Comparison of ENCODE assay signal across 14 cellular contexts in the genomic region with DNA sequence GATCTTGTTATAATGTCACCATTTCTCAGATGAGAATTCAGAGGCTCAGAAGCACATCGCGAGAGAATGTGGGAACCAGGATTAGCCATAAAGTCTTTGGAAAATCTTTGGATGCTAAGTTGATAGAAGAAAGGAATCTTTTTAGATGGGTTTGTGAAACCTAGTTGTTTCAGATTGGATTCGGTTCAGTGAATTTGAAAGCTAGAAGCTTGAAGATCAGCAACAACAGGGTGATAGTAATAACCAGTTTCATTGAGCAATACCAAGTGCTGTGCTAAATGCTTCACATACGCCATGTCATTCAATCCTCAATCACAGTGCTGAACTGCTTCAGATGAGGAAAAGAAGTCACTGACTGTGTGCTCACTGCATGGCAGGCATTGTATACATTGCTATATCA. TPM values are rescaled to one million over a fixed set of nuclear protein-coding genes. Genes with fewer than 3 reads are reported as not detected.
DNase-seq lines count a peak whose midpoint lies in the region; ATAC-seq, FAIRE-seq and TF ChIP-seq lines count a peak whose summit lies in the region.
"Had no signal": no experiment of that assay in that cellular context is flagged by ENCODE, and none has a peak within 500 bp of the region (broad histone marks: within the 10 kb centered on the region; RNA-seq: fewer than 3 reads in every experiment).

No MANE protein-coding gene starts in this region.

- H3K27ac Mint-ChIP-seq in astrocyte (ENCODE audit: unreplicated experiment) = no peak overlapping the region
- no peak overlapping the region for H3K27ac Mint-ChIP-seq in Calu3 (ENCODE audit: unreplicated experiment)
- H3K27ac Mint-ChIP-seq: B cell; CD4-positive, CD25-positive, alpha-beta regulatory T cell had no signal

- no peak overlapping the region for H2BK5ac ChIP-seq in IMR-90 (ENCODE audit: low read depth, low read length, poor library complexity, severe bottlenecking)

- intact Hi-C loops in IMR-90 (cut with micrococcal nuclease) = loop anchor here (1.0 kb wide), 4 partner anchors 47 to 256 kb away; a partner anchor contains a TSS
- intact Hi-C loops in Calu3 (cut with micrococcal nuclease; ENCODE audit: unreplicated experiment) = loop anchor here (1.0 kb wide), 3 partner anchors 100 to 256 kb away; no protein-coding TSS in a partner anchor

- peak overlapping the region; percentile 87; the same call in 2 of the 3 replicates for H2BK15ac ChIP-seq in IMR-90 (ENCODE audit: low read depth, low read length)

- H3K36me3 ChIP-seq in IMR-90 (ENCODE audit: control insufficient read depth, insufficient read depth, low read length) (no peaks in the 10 kb centered on the region), astrocyte (ENCODE audit: insufficient read depth, low read length) (no peaks in the 10 kb centered on the region), subcutaneous abdominal adipose tissue (ENCODE audit: control insufficient read depth in 5 of 5, insufficient read depth in 5 of 5, low read length in 5 of 5) (no peaks in the 10 kb centered on the region)

- ATAC-seq in IMR-90 (ENCODE audit: low read depth) = no peak
- no peak for ATAC-seq in GM19397 (IDR thresholded peaks at IDR 0.05; ENCODE audit: unreplicated experiment)

- H3K14ac ChIP-seq in IMR-90 (replicated peaks; ENCODE audit: low read depth, low read length) = peak overlapping the region; percentile 64; the same call in 1 of the 2 replicates

- H3K79me1 ChIP-seq in IMR-90 (ENCODE audit: low read depth in 1 of 2, low read length in 2 of 2) = no peaks in the 10 kb centered on the region

- H3K23ac ChIP-seq in IMR-90 (ENCODE audit: low read depth, low read length) = peak overlapping the region; percentile 72; the same call in 1 of the 2 replicates

- H3K4me3 Mint-ChIP-seq in astrocyte (ENCODE audit: unreplicated experiment) (no peak overlapping the region), Calu3 (ENCODE audit: low read depth, unreplicated experiment) (no peak overlapping the region)
- H3K4me3 Mint-ChIP-seq: B cell; CD4-positive, CD25-positive, alpha-beta regulatory T cell had no signal

- TF ChIP-seq POLR2A in IMR-90 (IDR thresholded peaks at IDR 0.05; ENCODE audit: low read depth, low read length) = no peak

- peak overlapping the region in 1 of 2 experiments; percentile 64; a peak in 1 of 4 replicates for H4K8ac ChIP-seq in IMR-90 (ENCODE audit: low read depth in 2 of 2, low read length in 2 of 2)

- peak overlapping the region; percentile 72 for H3K4ac ChIP-seq in IMR-90 (ENCODE audit: low read depth, low read length)

- H2AK9ac ChIP-seq in IMR-90 (replicated peaks; ENCODE audit: low read depth, low read length, poor library complexity) = no peak overlapping the region

- CTCF ChIA-PET in IMR-90 (lab: Yijun Ruan, JAX) = interaction anchor here (0.6 to 2.4 kb wide), 12 partner anchors 8 to 259 kb away, joined by 3 to 19 read pairs (median 4); no protein-coding TSS in a partner anchor
- CTCF ChIA-PET in Calu3 (lab: Charles Lee) = interaction anchor here (1.2 to 1.5 kb wide), 4 partner anchors 12 to 174 kb away, joined by 3 to 18 read pairs (median 5); no protein-coding TSS in a partner anchor

- 100% methylated on average over 1 of the region's 4 CpGs; no CpG with 5 or more reads in 1 of the 2 experiments for WGBS in IMR-90 (ENCODE audit: extremely low coverage in 2 of 2, insufficient read length in 1 of 2), 2 experiments

- peaks cover 4% of the 10 kb centered on the region for H3K4me1 ChIP-seq in IMR-90 (ENCODE audit: control insufficient read depth, insufficient read depth, low read length)
- H3K4me1 ChIP-seq in astrocyte (ENCODE audit: insufficient read depth, low read length) = no peaks in the 10 kb centered on the region
- H3K4me1 ChIP-seq in subcutaneous abdominal adipose tissue (ENCODE audit: control insufficient read depth in 5 of 5, insufficient read depth in 5 of 5, low read length in 5 of 5) = peaks cover 0 to 26% (median 5%) of the 10 kb centered on the region in 5 donors
- H3K4me1 ChIP-seq: Caco-2 had no signal

- no peak for TF ChIP-seq RAD21 in IMR-90 (IDR thresholded peaks at IDR 0.05; ENCODE audit: low read length)

- no TSS peak for BruUV-seq in IMR-90 (replicated peaks; lab: Mats Ljungman, UMichigan)
- BruUV-seq in Calu3 (replicated peaks; lab: Mats Ljungman, UMichigan) = no TSS peak

- peaks cover 7% of the 10 kb centered on the region; the same call in 1 of the 2 replicates for H3K9me1 ChIP-seq in IMR-90 (ENCODE audit: insufficient read depth, low read length)

- in situ Hi-C loops in IMR-90 (cut with MboI; ENCODE audit: low sequenced_read_pairs) = loop anchor here (5.0 kb wide), 3 partner anchors 100 to 255 kb away; no protein-coding TSS in a partner anchor

- TF ChIP-seq CTCF in IMR-90 (conservative IDR thresholded peaks at IDR 0.05; ENCODE audit: low read depth, low read length) (no peak), astrocyte (IDR thresholded peaks at IDR 0.05; ENCODE audit: insufficient read depth, low read depth, low read length) (no peak), Calu3 (IDR thresholded peaks at IDR 0.05; ENCODE audit: unreplicated experiment) (no peak)

- no peak overlapping the region for H3K56ac ChIP-seq in IMR-90 (ENCODE audit: extremely low read depth, insufficient read depth, low read length)

- peak; percentile 69 for FAIRE-seq in astrocyte (lab: Jason Lieb, UNC)

- H3K4me1 Mint-ChIP-seq in astrocyte (ENCODE audit: low read depth, unreplicated experiment) (peaks cover 1% of the 10 kb centered on the region), Calu3 (ENCODE audit: low read depth, unreplicated experiment) (no peaks in the 10 kb centered on the region)
- H3K4me1 Mint-ChIP-seq: B cell; CD4-positive, CD25-positive, alpha-beta regulatory T cell had no signal

- no peak overlapping the region for H3K4me2 ChIP-seq in IMR-90 (ENCODE audit: low read depth, low read length)
- H3K4me2 ChIP-seq in astrocyte (ENCODE audit: low read length) = no peak overlapping the region
- H3K4me2 ChIP-seq: PC-9, SK-N-SH had no signal

- no peak overlapping the region for H3K27ac ChIP-seq in IMR-90 (ENCODE audit: insufficient read depth, low read length)
- no peak overlapping the region for H3K27ac ChIP-seq in astrocyte (ENCODE audit: low read depth, low read length)
- H3K27ac ChIP-seq in subcutaneous abdominal adipose tissue (ENCODE audit: low read depth, low read length) = peak overlapping the region; percentile 63
- H3K27ac ChIP-seq: PC-9 had no signal

- DNase-seq in IMR-90 (no peak), astrocyte (ENCODE audit: low read depth) (no peak), kidney tubule cell (ENCODE audit: low spot score) (peak; percentile 15), HT-29 (ENCODE audit: low spot score) (no peak), Calu3 (no peak)
- DNase-seq: CD4-positive, CD25-positive, alpha-beta regulatory T cell; GOT3; NCI-H187 had no signal

- H3K9me3 ChIP-seq in IMR-90 (ENCODE audit: control insufficient read depth, insufficient read depth, low read length) (no peaks in the 10 kb centered on the region), astrocyte (ENCODE audit: insufficient read depth, low read depth, low read length) (no peaks in the 10 kb centered on the region), subcutaneous abdominal adipose tissue (ENCODE audit: control insufficient read depth in 5 of 5, low read length in 5 of 5) (no peaks in the 10 kb centered on the region)
- H3K9me3 ChIP-seq: Caco-2, SK-N-SH had no signal

- peak overlapping the region; percentile 79 for H2BK120ac ChIP-seq in IMR-90 (ENCODE audit: low read depth, low read length)

- H4K20me1 ChIP-seq in IMR-90 (ENCODE audit: insufficient read depth, low read length) = no peaks in the 10 kb centered on the region
- H4K20me1 ChIP-seq in astrocyte (ENCODE audit: insufficient read depth, low read length) = no peaks in the 10 kb centered on the region

- H3K27me3 Mint-ChIP-seq in astrocyte (ENCODE audit: low read depth, unreplicated experiment) (peaks cover 13% of the 10 kb centered on the region), Calu3 (ENCODE audit: unreplicated experiment) (no peaks in the 10 kb centered on the region)

- H2BK20ac ChIP-seq in IMR-90 (ENCODE audit: low read depth, low read length) = peak overlapping the region; percentile 86

- H3K36me3 Mint-ChIP-seq in astrocyte (ENCODE audit: low read depth, unreplicated experiment) = no peaks in the 10 kb centered on the region
- no peaks in the 10 kb centered on the region for H3K36me3 Mint-ChIP-seq in Calu3 (ENCODE audit: insufficient read depth, unreplicated experiment)
- H3K36me3 Mint-ChIP-seq: CD4-positive, CD25-positive, alpha-beta regulatory T cell had no signal

- H3K79me2 ChIP-seq in astrocyte (ENCODE audit: insufficient read depth, low read length) = no peaks in the 10 kb centered on the region

- peak overlapping the region; percentile 72; the same call in 1 of the 2 replicates for H2AK5ac ChIP-seq in IMR-90 (ENCODE audit: low read depth, low read length)

- H3K4me3 ChIP-seq in IMR-90 (ENCODE audit: insufficient read depth, low read depth, low read length) = no peak overlapping the region
- no peak overlapping the region for H3K4me3 ChIP-seq in astrocyte (ENCODE audit: insufficient read depth, low read depth, low read length)
- H3K4me3 ChIP-seq in subcutaneous abdominal adipose tissue (ENCODE audit: low read depth in 1 of 5, low read length in 5 of 5) = no peak overlapping the region
- H3K4me3 ChIP-seq: PC-9 had no signal

- peaks cover 3% of the 10 kb centered on the region for H3K27me3 ChIP-seq in IMR-90 (ENCODE audit: control insufficient read depth, insufficient read depth, low read length)
- peaks cover 5% of the 10 kb centered on the region for H3K27me3 ChIP-seq in astrocyte (ENCODE audit: insufficient read depth, low read length)
- H3K27me3 ChIP-seq in subcutaneous abdominal adipose tissue (ENCODE audit: control insufficient read depth in 5 of 5, insufficient read depth in 4 of 5, low read length in 5 of 5) = no peaks in the 10 kb centered on the region

- H3K9ac ChIP-seq in IMR-90 (ENCODE audit: low read depth, low read length) (no peak overlapping the region), astrocyte (ENCODE audit: low read length) (no peak overlapping the region), subcutaneous abdominal adipose tissue (ENCODE audit: low read length in 5 of 5) (peak overlapping the region in 1 of 5 donors; percentile 13)
- H3K9ac ChIP-seq: SK-N-SH had no signal

- peak overlapping the region; percentile 62 for H4K5ac ChIP-seq in IMR-90 (ENCODE audit: low read depth, low read length)

- H3K18ac ChIP-seq in IMR-90 (ENCODE audit: low read depth, low read length) = peak overlapping the region; percentile 67; the same call in 1 of the 2 replicates

- H3K9me3 Mint-ChIP-seq in astrocyte (ENCODE audit: unreplicated experiment) = no peaks in the 10 kb centered on the region
- H3K9me3 Mint-ChIP-seq in Calu3 (ENCODE audit: low read depth, unreplicated experiment) = no peaks in the 10 kb centered on the region

- POLR2A ChIA-PET in IMR-90 (lab: Charles Lee; ENCODE audit: unreplicated experiment) = no interaction called here

- H4K91ac ChIP-seq in IMR-90 (ENCODE audit: insufficient read depth, low read depth, low read length) = peak overlapping the region; percentile 36; the same call in 1 of the 2 replicates

- dilution Hi-C loops in IMR-90 (cut with HindIII; ENCODE audit: low sequenced_read_pairs, unreplicated experiment) = loop anchor here (25.0 kb wide), 1 partner anchor 245 kb away; no protein-coding TSS in a partner anchor

- H2AFZ ChIP-seq in IMR-90 (replicated peaks; ENCODE audit: low read length, poor library complexity) = no peak overlapping the region
- H2AFZ ChIP-seq in astrocyte (ENCODE audit: low read depth, low read length) = no peak overlapping the region
- H2AFZ ChIP-seq: PC-9 had no signal

RNA-seq across cellular contexts. Expression of a gene that starts 47.4 kb away (rescaled TPM):
- 13.3 and 16.7 TPM in 2 replicates for total RNA-seq in IMR-90 (2012; rRNA removed)
- 5.4 and 6.5 TPM in 2 replicates for polyA plus RNA-seq in IMR-90 (2012; rRNA removed)
- 4.0 and 4.8 TPM in 2 replicates for polyA plus RNA-seq in IMR-90 (2012; cell fraction: cytosol; rRNA removed)
- polyA plus RNA-seq in IMR-90 (2012; cell fraction: nucleus; rRNA removed; ENCODE audit: low replicate concordance) = 5.3 and 10.2 TPM in 2 replicates
- total RNA-seq in astrocyte = 6.0 and 6.2 TPM in 2 replicates
- 0.08 TPM in 1 of 2 replicates, not detected in the other for total RNA-seq in HT-29 (2014; rRNA removed; shearing (Covaris generic))
- 40.3 and 47.7 TPM in 2 replicates for total RNA-seq in Calu3 (2022)
- total RNA-seq: B cell had no signal
- polyA plus RNA-seq: CD4-positive, CD25-positive, alpha-beta regulatory T cell had no signal
